Comparison of ENCODE assay signal across 8 cellular contexts in genomic region chr1:6025269-6026094, GRCh38. TPM values are rescaled to one million over a fixed set of nuclear protein-coding genes. Genes with fewer than 3 reads are reported as not detected.
A peak's percentile ranks its signal among the peaks of the same experiment; 100 is the strongest.
DNase-seq lines count a peak whose midpoint lies in the region; FAIRE-seq lines count a peak whose summit lies in the region.

No MANE protein-coding gene starts in this region.

- H3K27ac Mint-ChIP-seq in activated naive CD4-positive, alpha-beta T cell treated with anti-CD3 and anti-CD28 coated beads for 36 hours = peak overlapping the region; percentile 94
- peak overlapping the region; percentile 99 for H3K27ac Mint-ChIP-seq in activated CD4-positive, alpha-beta memory T cell treated with anti-CD3 and anti-CD28 coated beads, Interleukin-2, amount 10 ng/mL, durations not matched to agents 7 days and 5 days

- no peak for FAIRE-seq in urothelium cell line (lab: Jason Lieb, UNC)

- no peaks in the 10 kb centered on the region for H3K27me3 Mint-ChIP-seq in activated naive CD4-positive, alpha-beta T cell treated with anti-CD3 and anti-CD28 coated beads for 36 hours (ENCODE audit: low read depth)
- H3K27me3 Mint-ChIP-seq in activated CD4-positive, alpha-beta memory T cell treated with anti-CD3 and anti-CD28 coated beads, Interleukin-2, amount 10 ng/mL, durations not matched to agents 7 days and 5 days = no peaks in the 10 kb centered on the region

- POLR2A ChIA-PET in activated CD4-positive, alpha-beta memory T cell treated with anti-CD3 and anti-CD28 coated beads, Interleukin-2, amount 10 ng/mL, durations not matched to agents 7 days and 5 days (lab: Charles Lee) = interaction anchor here (0.6 to 10.8 kb wide), 10 partner anchors 8 to 172 kb away, joined by 3 to 136 read pairs (median 4); partner anchors contain the start of gene NPHP4

- peak; percentile 51 for DNase-seq in activated naive CD4-positive, alpha-beta T cell treated with anti-CD3 and anti-CD28 coated beads for 36 hours
- no peak for DNase-seq in activated naive CD4-positive, alpha-beta T cell (lab: John Stamatoyannopoulos, UW)
- DNase-seq in activated CD4-positive, alpha-beta memory T cell treated with anti-CD3 and anti-CD28 coated beads, Interleukin-2, amount 10 ng/mL, durations not matched to agents 7 days and 5 days = no peak
- DNase-seq in iris pigment epithelial cell (ENCODE audit: low read depth) (peak; percentile 29), urothelium cell line (ENCODE audit: low spot score) (peak; percentile 40), posterior vena cava (ENCODE audit: low spot score) (no peak), hepatic stellate cell (ENCODE audit: low spot score) (no peak), KG1 (lab: John Stamatoyannopoulos, UW) (no peak)

- CTCF ChIA-PET in activated naive CD4-positive, alpha-beta T cell treated with anti-CD3 and anti-CD28 coated beads for 36 hours (lab: Charles Lee) = interaction anchor here (0.8 to 1.2 kb wide), 3 partner anchors 10 to 378 kb away, joined by 3 to 4 read pairs (median 4); no protein-coding TSS in a partner anchor
- CTCF ChIA-PET in activated CD4-positive, alpha-beta memory T cell treated with anti-CD3 and anti-CD28 coated beads, Interleukin-2, amount 10 ng/mL, durations not matched to agents 7 days and 5 days (lab: Charles Lee) = interaction anchor here (1.0 to 2.4 kb wide), 3 partner anchors 9 to 32 kb away, joined by 6 to 9 read pairs (median 7); no protein-coding TSS in a partner anchor

- H3K4me1 Mint-ChIP-seq in activated naive CD4-positive, alpha-beta T cell treated with anti-CD3 and anti-CD28 coated beads for 36 hours (ENCODE audit: low read depth) = peaks cover 39% of the 10 kb centered on the region
- H3K4me1 Mint-ChIP-seq in activated CD4-positive, alpha-beta memory T cell treated with anti-CD3 and anti-CD28 coated beads, Interleukin-2, amount 10 ng/mL, durations not matched to agents 7 days and 5 days = peaks cover 49% of the 10 kb centered on the region

- intact Hi-C loops in activated naive CD4-positive, alpha-beta T cell treated with anti-CD3 and anti-CD28 coated beads for 36 hours (cut with micrococcal nuclease) = loop anchor here (1.0 to 2.0 kb wide), 5 partner anchors 33 to 577 kb away; partner anchors contain the start of genes KLHL21, NPHP4 and RPL22
- intact Hi-C loops in posterior vena cava (cut with DNase I) = no loop called here

- peak overlapping the region; percentile 88 for H3K4me3 Mint-ChIP-seq in activated naive CD4-positive, alpha-beta T cell treated with anti-CD3 and anti-CD28 coated beads for 36 hours
- peak overlapping the region; percentile 96 for H3K4me3 Mint-ChIP-seq in activated CD4-positive, alpha-beta memory T cell treated with anti-CD3 and anti-CD28 coated beads, Interleukin-2, amount 10 ng/mL, durations not matched to agents 7 days and 5 days

- H3K9me3 Mint-ChIP-seq in activated naive CD4-positive, alpha-beta T cell treated with anti-CD3 and anti-CD28 coated beads for 36 hours = peaks cover 6% of the 10 kb centered on the region
- peaks cover 4% of the 10 kb centered on the region for H3K9me3 Mint-ChIP-seq in activated CD4-positive, alpha-beta memory T cell treated with anti-CD3 and anti-CD28 coated beads, Interleukin-2, amount 10 ng/mL, durations not matched to agents 7 days and 5 days

- H3K36me3 Mint-ChIP-seq in activated naive CD4-positive, alpha-beta T cell treated with anti-CD3 and anti-CD28 coated beads for 36 hours (ENCODE audit: low read depth) = peaks cover 23% of the 10 kb centered on the region
- H3K36me3 Mint-ChIP-seq in activated CD4-positive, alpha-beta memory T cell treated with anti-CD3 and anti-CD28 coated beads, Interleukin-2, amount 10 ng/mL, durations not matched to agents 7 days and 5 days (ENCODE audit: low read depth) = peaks cover 59% of the 10 kb centered on the region

RNA-seq across cellular contexts. Expression of gene KCNAB2, which starts 20.2 kb away (rescaled TPM):
- 100 to 1,000 TPM; 164 to 166 TPM for total RNA-seq in activated naive CD4-positive, alpha-beta T cell treated with anti-CD3 and anti-CD28 coated beads for 36 hours
- 100 to 1,000 TPM; 284 to 286 TPM for total RNA-seq in activated CD4-positive, alpha-beta memory T cell treated with anti-CD3 and anti-CD28 coated beads, Interleukin-2, amount 10 ng/mL, durations not matched to agents 7 days and 5 days
- total RNA-seq in posterior vena cava = 10 to 100 TPM; 13.5 to 21.8 TPM

RNA-seq across cellular contexts. Expression of gene NPHP4, which starts 33.3 kb away (rescaled TPM):
- 10 to 100 TPM; 10.7 to 11.2 TPM for total RNA-seq in activated naive CD4-positive, alpha-beta T cell treated with anti-CD3 and anti-CD28 coated beads for 36 hours
- 10 to 100 TPM; 18.1 to 19.1 TPM for total RNA-seq in activated CD4-positive, alpha-beta memory T cell treated with anti-CD3 and anti-CD28 coated beads, Interleukin-2, amount 10 ng/mL, durations not matched to agents 7 days and 5 days
- 1 to 10 TPM; 6.9 to 7.7 TPM for total RNA-seq in posterior vena cava

Comparison
In these comparisons a context has a peak if more than half of its experiments do, and no peak if none do; other contexts are left out.
1. DNase-seq: peak in activated naive CD4-positive, alpha-beta T cell treated with anti-CD3 and anti-CD28 coated beads for 36 hours (single experiment), iris pigment epithelial cell (single experiment) and urothelium cell line (single experiment); none in activated naive CD4-positive, alpha-beta T cell (0 of 4), activated CD4-positive, alpha-beta memory T cell treated with anti-CD3 and anti-CD28 coated beads, Interleukin-2, amount 10 ng/mL, durations not matched to agents 7 days and 5 days (single experiment), posterior vena cava (single experiment), hepatic stellate cell (single experiment) and KG1 (single experiment).
2. RNA of gene KCNAB2, which starts 20.2 kb away (total RNA-seq): 284 to 286 TPM in activated CD4-positive, alpha-beta memory T cell treated with anti-CD3 and anti-CD28 coated beads, Interleukin-2, amount 10 ng/mL, durations not matched to agents 7 days and 5 days and 164 to 166 TPM in activated naive CD4-positive, alpha-beta T cell treated with anti-CD3 and anti-CD28 coated beads for 36 hours; 13.5 to 21.8 TPM in posterior vena cava; every median in the first group is over 4 times any median in the second.